ENCODE assay signal across 8 cellular contexts in genomic region chr5:55232985-55233928, GRCh38. TPM values are rescaled to one million over a fixed set of nuclear protein-coding genes. Genes with fewer than 3 reads are reported as not detected.
DNase-seq lines count a peak whose midpoint lies in the region; ATAC-seq, FAIRE-seq and TF ChIP-seq lines count a peak whose summit lies in the region.

Gene CCNO, minus strand, starts transcription at chr5:55233608. Its CDS starts 85 bp downstream, at chr5:55233523.

- peak within 1 kb of the TSS in 2 of 4 donors; percentile 0 to 27 for H3K27ac ChIP-seq in Peyer's patch

- no peak for FAIRE-seq in GM12892 (lab: Jason Lieb, UNC)

- H3K4me1 Mint-ChIP-seq in activated naive CD4-positive, alpha-beta T cell treated with anti-CD3 and anti-CD28 coated beads, Interleukin-2, amount 10 ng/mL, durations not matched to agents 7 days and 5 days, result peaks cover 28% of the 10 kb centered on the region
- peaks cover 5% of the 10 kb centered on the region for H3K4me1 Mint-ChIP-seq in glutamatergic neuron (ENCODE audit: low read depth, unreplicated experiment)

- H3K4me3 ChIP-seq in Peyer's patch, result peak within 1 kb of the TSS; percentile 27 to 63 (median 62)

- peak in 1 of 2 donors; percentile 23 for TF ChIP-seq POLR2A in Peyer's patch (IDR thresholded peaks at IDR 0.05)
- no peak for TF ChIP-seq POLR2A in GM12892 (IDR thresholded peaks at IDR 0.05; ENCODE audit: low read depth, low read length)

- no peaks in the 10 kb centered on the region for H3K36me3 Mint-ChIP-seq in activated naive CD4-positive, alpha-beta T cell treated with anti-CD3 and anti-CD28 coated beads, Interleukin-2, amount 10 ng/mL, durations not matched to agents 7 days and 5 days
- no peaks in the 10 kb centered on the region for H3K36me3 Mint-ChIP-seq in glutamatergic neuron (ENCODE audit: unreplicated experiment)

- DNase-seq in COLO829 (ENCODE audit: low spot score) (peak; percentile 40), Kasumi-1 (lab: John Stamatoyannopoulos, UW) (peak; percentile 63 to 64), Peyer's patch (peak; percentile 35 to 76 (median 75)), glutamatergic neuron (peak; percentile 78), occipital lobe (lab: John Stamatoyannopoulos, UW) (peak; percentile 68), GM12892 (ENCODE audit: insufficient read length) (no peak)
- DNase-seq in activated naive CD4-positive, alpha-beta T cell treated with anti-CD3 and anti-CD28 coated beads, Interleukin-2, amount 10 ng/mL, durations not matched to agents 7 days and 5 days, result peak; percentile 74

- H3K27ac Mint-ChIP-seq in activated naive CD4-positive, alpha-beta T cell treated with anti-CD3 and anti-CD28 coated beads, Interleukin-2, amount 10 ng/mL, durations not matched to agents 7 days and 5 days, result peak within 1 kb of the TSS; percentile 59
- H3K27ac Mint-ChIP-seq in glutamatergic neuron (ENCODE audit: unreplicated experiment), result no peak within 1 kb of the TSS

- ATAC-seq in GM21515 (IDR thresholded peaks at IDR 0.05; ENCODE audit: unreplicated experiment), result peak; percentile 67

- peak within 1 kb of the TSS; percentile 73 for H3K4me3 Mint-ChIP-seq in activated naive CD4-positive, alpha-beta T cell treated with anti-CD3 and anti-CD28 coated beads, Interleukin-2, amount 10 ng/mL, durations not matched to agents 7 days and 5 days
- H3K4me3 Mint-ChIP-seq in glutamatergic neuron (ENCODE audit: unreplicated experiment), result peak within 1 kb of the TSS; percentile 95

- no peaks in the 10 kb centered on the region for H3K36me3 ChIP-seq in Peyer's patch

- H3K27me3 ChIP-seq in Peyer's patch, result peaks cover 0 to 39% of the 10 kb centered on the region in 2 donors

- peaks cover 3 to 39% (median 21%) of the 10 kb centered on the region in 4 donors for H3K4me1 ChIP-seq in Peyer's patch

- H3K27me3 Mint-ChIP-seq in activated naive CD4-positive, alpha-beta T cell treated with anti-CD3 and anti-CD28 coated beads, Interleukin-2, amount 10 ng/mL, durations not matched to agents 7 days and 5 days, result peaks cover 95% of the 10 kb centered on the region
- H3K27me3 Mint-ChIP-seq in glutamatergic neuron (ENCODE audit: unreplicated experiment), result peaks cover 41% of the 10 kb centered on the region

- H3K9me3 Mint-ChIP-seq in activated naive CD4-positive, alpha-beta T cell treated with anti-CD3 and anti-CD28 coated beads, Interleukin-2, amount 10 ng/mL, durations not matched to agents 7 days and 5 days, result no peaks in the 10 kb centered on the region
- H3K9me3 Mint-ChIP-seq in glutamatergic neuron (ENCODE audit: unreplicated experiment), result peaks cover 6% of the 10 kb centered on the region

- CTCF ChIA-PET in activated naive CD4-positive, alpha-beta T cell treated with anti-CD3 and anti-CD28 coated beads, Interleukin-2, amount 10 ng/mL, durations not matched to agents 7 days and 5 days (lab: Charles Lee), result interaction anchor here (0.9 to 3.8 kb wide), 6 partner anchors 9 to 460 kb away, joined by 3 to 16 read pairs (median 4); partner anchors contain the start of gene CDC20B

- no peaks in the 10 kb centered on the region for H3K9me3 ChIP-seq in Peyer's patch

- TF ChIP-seq CTCF in Peyer's patch (IDR thresholded peaks at IDR 0.05), result no peak
- TF ChIP-seq CTCF in glutamatergic neuron (IDR thresholded peaks at IDR 0.05; ENCODE audit: partially characterized antibody, unreplicated experiment), result no peak

RNA-seq across cellular contexts. Expression of gene CCNO, which starts in this region (rescaled TPM):
- total RNA-seq in Peyer's patch (1 to 10 TPM in 2 of 4 donors, under 1 TPM in 1, not detected in 1; 0.95 to 3.1 (median 2.5) TPM), glutamatergic neuron (ENCODE audit: unreplicated experiment) (not detected), occipital lobe (0.16 TPM)
- not detected for polyA plus RNA-seq in GM12892 (2012; ENCODE audit: missing spikeins)

Comparison
In these comparisons a context has a peak if more than half of its experiments do, and no peak if none do; other contexts are left out.
1. Peak in DNase-seq in glutamatergic neuron; RNA of the gene not detected or under 1 TPM.
2. Peak in DNase-seq in occipital lobe; RNA of the gene not detected or under 1 TPM.